Comparison of ENCODE assay signal across 8 cellular contexts in the genomic region with DNA sequence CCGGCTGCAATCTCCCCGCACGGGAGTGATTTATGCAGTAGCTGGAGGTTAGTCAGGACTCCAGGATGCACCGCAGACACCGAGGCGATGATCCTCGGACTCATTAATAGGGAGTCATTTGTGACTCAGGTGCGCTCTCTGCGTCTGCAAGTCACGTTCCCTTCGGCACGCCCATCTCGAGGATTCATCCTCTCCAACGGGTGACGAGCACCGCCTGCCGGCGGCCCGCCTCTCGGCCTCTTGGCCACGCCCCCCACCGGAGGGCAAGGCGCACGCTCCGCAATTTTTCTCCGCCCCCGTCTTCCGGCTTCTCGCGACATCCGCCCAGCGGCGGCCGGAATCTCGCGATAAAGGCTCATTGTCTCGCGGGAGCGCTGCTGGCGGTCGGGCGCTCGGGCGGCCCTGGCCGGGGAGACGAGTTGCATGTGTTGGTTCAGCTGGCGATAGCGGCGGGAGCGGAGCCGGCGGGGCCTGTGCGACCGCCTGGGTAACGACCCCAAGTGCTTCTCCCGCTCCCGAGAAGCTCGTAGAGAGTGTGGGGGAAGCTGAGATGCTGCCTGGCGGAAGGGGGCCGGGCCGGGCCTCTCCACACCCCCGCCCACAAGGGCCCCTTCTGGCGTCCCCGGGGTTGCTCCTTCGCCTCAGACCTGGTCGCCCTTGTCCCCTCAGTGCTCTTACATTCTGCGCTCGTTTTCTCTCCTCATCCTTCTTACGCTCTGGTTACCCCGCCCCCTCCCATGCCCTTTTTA. TPM values are rescaled to one million over a fixed set of nuclear protein-coding genes. Genes with fewer than 3 reads are reported as not detected.
A peak's percentile ranks its signal among the peaks of the same experiment; 100 is the strongest.
DNase-seq lines count a peak whose midpoint lies in the region; ATAC-seq and TF ChIP-seq lines count a peak whose summit lies in the region.

A gene with protein sequence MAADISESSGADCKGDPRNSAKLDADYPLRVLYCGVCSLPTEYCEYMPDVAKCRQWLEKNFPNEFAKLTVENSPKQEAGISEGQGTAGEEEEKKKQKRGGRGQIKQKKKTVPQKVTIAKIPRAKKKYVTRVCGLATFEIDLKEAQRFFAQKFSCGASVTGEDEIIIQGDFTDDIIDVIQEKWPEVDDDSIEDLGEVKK (plus strand): TSS at position 361 of the 749 bp plus-strand sequence. CDS start 878 bp downstream, outside the sequence.

- peak within 1 kb of the TSS; percentile 68 for H2BK120ac ChIP-seq in mesenchymal stem cell (ENCODE audit: low read depth, low read length)

- peak within 1 kb of the TSS in 1 of 2 experiments; percentile 99 for H3K23ac ChIP-seq in mesenchymal stem cell (ENCODE audit: low read length in 2 of 2)

- peak; percentile 95 for ATAC-seq in GM21381 (IDR thresholded peaks at IDR 0.05; ENCODE audit: unreplicated experiment)
- ATAC-seq in activated CD8-positive, alpha-beta memory T cell treated with anti-CD3 and anti-CD28 coated beads, Interleukin-2, amount 10 ng/mL, durations not matched to agents 7 days and 5 days, result peak; percentile 96

- H3K36me3 ChIP-seq in endocrine pancreas (ENCODE audit: control insufficient read depth, insufficient read depth, low read length) (no peaks in the 10 kb centered on the region), mesenchymal stem cell (ENCODE audit: control insufficient read depth in 1 of 2, insufficient read depth in 2 of 2, low read depth in 1 of 2, low read length in 2 of 2) (peaks cover 6 to 38% of the 10 kb centered on the region in 2 experiments)

- peak within 1 kb of the TSS; percentile 87 for H2AFZ ChIP-seq in mesenchymal stem cell (ENCODE audit: low read depth, low read length)

- H3K9me3 Mint-ChIP-seq in Calu3 (ENCODE audit: low read depth, unreplicated experiment), result peaks cover 3% of the 10 kb centered on the region
- no peaks in the 10 kb centered on the region for H3K9me3 Mint-ChIP-seq in activated CD8-positive, alpha-beta memory T cell treated with anti-CD3 and anti-CD28 coated beads, Interleukin-2, amount 10 ng/mL, durations not matched to agents 7 days and 5 days (ENCODE audit: low read depth)

- peaks cover 63% of the 10 kb centered on the region for H3K4me1 Mint-ChIP-seq in Calu3 (ENCODE audit: low read depth, unreplicated experiment)
- H3K4me1 Mint-ChIP-seq in activated CD8-positive, alpha-beta memory T cell treated with anti-CD3 and anti-CD28 coated beads, Interleukin-2, amount 10 ng/mL, durations not matched to agents 7 days and 5 days, result peaks cover 43% of the 10 kb centered on the region

- peak within 1 kb of the TSS in 1 of 2 experiments; percentile 82 for H3K14ac ChIP-seq in mesenchymal stem cell (ENCODE audit: low read length in 2 of 2)

- peak within 1 kb of the TSS in 1 of 2 experiments; percentile 59 for H2BK12ac ChIP-seq in mesenchymal stem cell (ENCODE audit: low read length in 2 of 2)

- peak within 1 kb of the TSS; percentile 61 for H2BK15ac ChIP-seq in mesenchymal stem cell (ENCODE audit: low read depth, poor library complexity, severe bottlenecking)

- CTCF ChIA-PET in Calu3 (lab: Charles Lee), result interaction anchor here (1.0 to 1.6 kb wide), 4 partner anchors 9 to 115 kb away, joined by 3 to 21 read pairs (median 5); no protein-coding TSS in a partner anchor
- CTCF ChIA-PET in activated CD8-positive, alpha-beta memory T cell treated with anti-CD3 and anti-CD28 coated beads, Interleukin-2, amount 10 ng/mL, durations not matched to agents 7 days and 5 days (lab: Charles Lee), result interaction anchor here (0.6 to 2.4 kb wide), 11 partner anchors 9 to 479 kb away, joined by 3 to 11 read pairs (median 3); no protein-coding TSS in a partner anchor

- peak within 1 kb of the TSS; percentile 10 to 96 for H3K4ac ChIP-seq in mesenchymal stem cell (ENCODE audit: low read depth in 1 of 2, low read length in 2 of 2)

- H4K8ac ChIP-seq in mesenchymal stem cell (ENCODE audit: low read length), result peak within 1 kb of the TSS; percentile 92

- peak within 1 kb of the TSS; percentile 92 for H3K9ac ChIP-seq in endocrine pancreas (ENCODE audit: control insufficient read depth, insufficient read depth, low read length)
- H3K9ac ChIP-seq in mesenchymal stem cell (ENCODE audit: low read length), result peak within 1 kb of the TSS; percentile 99

- peak within 1 kb of the TSS; percentile 79 for H3K27ac ChIP-seq in mesenchymal stem cell (ENCODE audit: low read length, poor library complexity, severe bottlenecking)

- peak; percentile 76 for TF ChIP-seq CTCF in Calu3 (IDR thresholded peaks at IDR 0.05; ENCODE audit: unreplicated experiment)

- peak within 1 kb of the TSS; percentile 82 to 94 for H3K18ac ChIP-seq in mesenchymal stem cell (ENCODE audit: low read depth in 1 of 2, low read length in 2 of 2)

- BruUV-seq in Calu3 (replicated peaks; lab: Mats Ljungman, UMichigan), result no TSS peak

- H3K27me3 Mint-ChIP-seq in Calu3 (ENCODE audit: unreplicated experiment), result no peaks in the 10 kb centered on the region
- H3K27me3 Mint-ChIP-seq in activated CD8-positive, alpha-beta memory T cell treated with anti-CD3 and anti-CD28 coated beads, Interleukin-2, amount 10 ng/mL, durations not matched to agents 7 days and 5 days, result no peaks in the 10 kb centered on the region

- peaks cover 5% of the 10 kb centered on the region for H3K79me1 ChIP-seq in mesenchymal stem cell (replicated peaks; ENCODE audit: low read length, poor library complexity, severe bottlenecking)

- H4K91ac ChIP-seq in mesenchymal stem cell (ENCODE audit: low read length), result peak within 1 kb of the TSS; percentile 70

- peak within 1 kb of the TSS; percentile 0 for H2AK5ac ChIP-seq in mesenchymal stem cell (ENCODE audit: low read length, severe bottlenecking)

- DNase-seq in Calu3 (peak; percentile 100), HUDEP-2 (lab: John Stamatoyannopoulos, UW; ENCODE audit: unreplicated experiment in 76 of 76) (peak in 75 of 76 experiments; percentile 32 to 99 (median 97)), NOMO-1 treated with dmso at 0.1 percent for 144 hours (lab: John Stamatoyannopoulos, UW; ENCODE audit: unreplicated experiment) (peak; percentile 96), mesenchymal stem cell (peak; percentile 96)
- peak; percentile 99 for DNase-seq in activated CD8-positive, alpha-beta memory T cell treated with anti-CD3 and anti-CD28 coated beads, Interleukin-2, amount 10 ng/mL, durations not matched to agents 7 days and 5 days
- peak; percentile 99 for DNase-seq in stimulated activated CD8-positive, alpha-beta memory T cell treated with anti-CD3 and anti-CD28 coated beads, Interleukin-12 subunit alpha, Interleukin-12 subunit beta, amount 100 ng/mL, for 4 hours (ENCODE audit: low read depth)

- intact Hi-C loops in Calu3 (cut with micrococcal nuclease; ENCODE audit: unreplicated experiment), result loop anchor here (1.0 kb wide), 3 partner anchors 26 to 114 kb away; no protein-coding TSS in a partner anchor

- H3K4me3 ChIP-seq in endocrine pancreas (ENCODE audit: control insufficient read depth, insufficient read depth, low read length), result peak within 1 kb of the TSS; percentile 69
- peak within 1 kb of the TSS; percentile 74 to 100 for H3K4me3 ChIP-seq in mesenchymal stem cell (ENCODE audit: insufficient read depth in 1 of 2, low read depth in 1 of 2, low read length in 2 of 2)

- H2BK5ac ChIP-seq in mesenchymal stem cell (ENCODE audit: low read depth, low read length, poor library complexity, severe bottlenecking), result peak within 1 kb of the TSS; percentile 83

- H3K4me3 Mint-ChIP-seq in Calu3 (ENCODE audit: low read depth, unreplicated experiment), result peak within 1 kb of the TSS; percentile 98
- H3K4me3 Mint-ChIP-seq in activated CD8-positive, alpha-beta memory T cell treated with anti-CD3 and anti-CD28 coated beads, Interleukin-2, amount 10 ng/mL, durations not matched to agents 7 days and 5 days, result peak within 1 kb of the TSS; percentile 90

- peak within 1 kb of the TSS; percentile 99 for H3K27ac Mint-ChIP-seq in Calu3 (ENCODE audit: unreplicated experiment)
- peak within 1 kb of the TSS; percentile 94 for H3K27ac Mint-ChIP-seq in activated CD8-positive, alpha-beta memory T cell treated with anti-CD3 and anti-CD28 coated beads, Interleukin-2, amount 10 ng/mL, durations not matched to agents 7 days and 5 days

- H3K27me3 ChIP-seq in endocrine pancreas (ENCODE audit: control insufficient read depth, insufficient read depth, low read length) (no peaks in the 10 kb centered on the region), mesenchymal stem cell (ENCODE audit: control insufficient read depth in 1 of 2, insufficient read depth in 1 of 2, low read length in 2 of 2) (no peaks in the 10 kb centered on the region)

- peak within 1 kb of the TSS; percentile 89 for H3K4me2 ChIP-seq in mesenchymal stem cell (ENCODE audit: low read length, poor library complexity, severe bottlenecking)

- H3K4me1 ChIP-seq in endocrine pancreas (ENCODE audit: control insufficient read depth, insufficient read depth, low read length) (peaks cover 4% of the 10 kb centered on the region), mesenchymal stem cell (ENCODE audit: control insufficient read depth, insufficient read depth, low read depth, low read length) (peaks cover 7% of the 10 kb centered on the region)

- H3K9me3 ChIP-seq in endocrine pancreas (ENCODE audit: control insufficient read depth, low read length) (no peaks in the 10 kb centered on the region), mesenchymal stem cell (ENCODE audit: control insufficient read depth, low read length) (no peaks in the 10 kb centered on the region)

- peaks cover 52% of the 10 kb centered on the region for H3K36me3 Mint-ChIP-seq in Calu3 (ENCODE audit: insufficient read depth, unreplicated experiment)
- H3K36me3 Mint-ChIP-seq in activated CD8-positive, alpha-beta memory T cell treated with anti-CD3 and anti-CD28 coated beads, Interleukin-2, amount 10 ng/mL, durations not matched to agents 7 days and 5 days, result peaks cover 32% of the 10 kb centered on the region

- under 1% methylated on average over 70 of the region's 70 CpGs for WGBS in mesenchymal stem cell

RNA-seq across cellular contexts. Expression of the gene that starts here (rescaled TPM):
- total RNA-seq in Calu3 (2022), result 83.2 and 85.8 TPM in 2 replicates
- 10 to 100 TPM; 50.2 to 65.9 TPM for total RNA-seq in activated CD8-positive, alpha-beta memory T cell treated with anti-CD3 and anti-CD28 coated beads, Interleukin-2, amount 10 ng/mL, durations not matched to agents 7 days and 5 days
- 48.0 TPM for polyA plus RNA-seq in mesenchymal stem cell (2013, experiment 1 of 2)
- polyA plus RNA-seq in mesenchymal stem cell (2013, experiment 2 of 2), result 49.1 TPM

Comparison
In these comparisons a context has a peak if more than half of its experiments do, and no peak if none do; other contexts are left out.
1. Peak in every context shown above with its lines: DNase-seq, ATAC-seq, H3K4me3 ChIP-seq and H3K27ac ChIP-seq.